Comparison of ENCODE assay signal across 1 cellular context in genomic region chr17:42618442-42619150, GRCh38.
A peak's percentile ranks its signal among the peaks of the same experiment; 100 is the strongest.
TF ChIP-seq lines count a peak whose summit lies in the region.

No MANE protein-coding gene starts in this region.

TF ChIP-seq in GM12878, 131 proteins besides CTCF, POLR2A, EP300 and RAD21 (continued from another document and continues in another):
- no peak for TF ChIP-seq ZNF592 (IDR thresholded peaks at IDR 0.05)
- TF ChIP-seq, protein P1, sequence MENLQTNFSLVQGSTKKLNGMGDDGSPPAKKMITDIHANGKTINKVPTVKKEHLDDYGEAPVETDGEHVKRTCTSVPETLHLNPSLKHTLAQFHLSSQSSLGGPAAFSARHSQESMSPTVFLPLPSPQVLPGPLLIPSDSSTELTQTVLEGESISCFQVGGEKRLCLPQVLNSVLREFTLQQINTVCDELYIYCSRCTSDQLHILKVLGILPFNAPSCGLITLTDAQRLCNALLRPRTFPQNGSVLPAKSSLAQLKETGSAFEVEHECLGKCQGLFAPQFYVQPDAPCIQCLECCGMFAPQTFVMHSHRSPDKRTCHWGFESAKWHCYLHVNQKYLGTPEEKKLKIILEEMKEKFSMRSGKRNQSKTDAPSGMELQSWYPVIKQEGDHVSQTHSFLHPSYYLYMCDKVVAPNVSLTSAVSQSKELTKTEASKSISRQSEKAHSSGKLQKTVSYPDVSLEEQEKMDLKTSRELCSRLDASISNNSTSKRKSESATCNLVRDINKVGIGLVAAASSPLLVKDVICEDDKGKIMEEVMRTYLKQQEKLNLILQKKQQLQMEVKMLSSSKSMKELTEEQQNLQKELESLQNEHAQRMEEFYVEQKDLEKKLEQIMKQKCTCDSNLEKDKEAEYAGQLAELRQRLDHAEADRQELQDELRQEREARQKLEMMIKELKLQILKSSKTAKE (IDR thresholded peaks at IDR 0.05; ENCODE audit: low read depth, poor library complexity, severe bottlenecking): peak; percentile 95
- TF ChIP-seq ASH2L (IDR thresholded peaks at IDR 0.05; ENCODE audit: borderline replicate concordance, low read depth): peak; percentile 92; the same call in 1 of the 2 replicates
- TF ChIP-seq CHD4 (IDR thresholded peaks at IDR 0.05): no peak
- peak; percentile 94 for TF ChIP-seq MEF2B (IDR thresholded peaks at IDR 0.05; ENCODE audit: partially characterized antibody, poor library complexity, severe bottlenecking)
- peak; percentile 54 for TF ChIP-seq SP1 (IDR thresholded peaks at IDR 0.05; ENCODE audit: low read depth, low read length)
- 0 out of 2 replicates have a peak, but pooled peaks have one; percentile 12 for TF ChIP-seq CBX5 (IDR thresholded peaks at IDR 0.05; ENCODE audit: low read depth)
- no peak for TF ChIP-seq MYC (IDR thresholded peaks at IDR 0.05; ENCODE audit: insufficient read depth, insufficient read length, insufficient replicate concordance, low read length, severe bottlenecking)
- 0 out of 2 replicates have a peak, but pooled peaks have one; percentile 45 for TF ChIP-seq JUNB (IDR thresholded peaks at IDR 0.05)
- no peak for TF ChIP-seq KAT2A (conservative IDR thresholded peaks at IDR 0.05; ENCODE audit: control insufficient read depth, low read depth, low read length)
- TF ChIP-seq TAF1 (IDR thresholded peaks at IDR 0.05; ENCODE audit: borderline replicate concordance, low read depth, low read length): peak; percentile 29; the same call in 1 of the 2 replicates
- peak; percentile 98 for TF ChIP-seq RUNX3 (IDR thresholded peaks at IDR 0.05; ENCODE audit: low read length)
- TF ChIP-seq NR2C2 (IDR thresholded peaks at IDR 0.05; ENCODE audit: borderline replicate concordance, control insufficient read depth, insufficient read length, low read depth): no peak
- TF ChIP-seq YBX1 (IDR thresholded peaks at IDR 0.05): no peak
- TF ChIP-seq MXI1 (IDR thresholded peaks at IDR 0.05; ENCODE audit: low read depth, low read length): peak; percentile 90
- no peak for TF ChIP-seq ESRRA (IDR thresholded peaks at IDR 0.05; ENCODE audit: low read length)
- TF ChIP-seq ETV6 (conservative IDR thresholded peaks at IDR 0.05 in 1 of 2, IDR thresholded peaks at IDR 0.05 in 1 of 2; ENCODE audit: borderline replicate concordance in 1 of 2, low read depth in 1 of 2): peak in 1 of 2 experiments; percentile 74; a peak in 2 of 4 replicates
- TF ChIP-seq, protein P2, sequence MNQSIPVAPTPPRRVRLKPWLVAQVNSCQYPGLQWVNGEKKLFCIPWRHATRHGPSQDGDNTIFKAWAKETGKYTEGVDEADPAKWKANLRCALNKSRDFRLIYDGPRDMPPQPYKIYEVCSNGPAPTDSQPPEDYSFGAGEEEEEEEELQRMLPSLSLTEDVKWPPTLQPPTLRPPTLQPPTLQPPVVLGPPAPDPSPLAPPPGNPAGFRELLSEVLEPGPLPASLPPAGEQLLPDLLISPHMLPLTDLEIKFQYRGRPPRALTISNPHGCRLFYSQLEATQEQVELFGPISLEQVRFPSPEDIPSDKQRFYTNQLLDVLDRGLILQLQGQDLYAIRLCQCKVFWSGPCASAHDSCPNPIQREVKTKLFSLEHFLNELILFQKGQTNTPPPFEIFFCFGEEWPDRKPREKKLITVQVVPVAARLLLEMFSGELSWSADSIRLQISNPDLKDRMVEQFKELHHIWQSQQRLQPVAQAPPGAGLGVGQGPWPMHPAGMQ (IDR thresholded peaks at IDR 0.05; ENCODE audit: borderline replicate concordance): no peak
- no peak for TF ChIP-seq CEBPZ (IDR thresholded peaks at IDR 0.05; ENCODE audit: low read depth, low read length)
- TF ChIP-seq, protein P3, sequence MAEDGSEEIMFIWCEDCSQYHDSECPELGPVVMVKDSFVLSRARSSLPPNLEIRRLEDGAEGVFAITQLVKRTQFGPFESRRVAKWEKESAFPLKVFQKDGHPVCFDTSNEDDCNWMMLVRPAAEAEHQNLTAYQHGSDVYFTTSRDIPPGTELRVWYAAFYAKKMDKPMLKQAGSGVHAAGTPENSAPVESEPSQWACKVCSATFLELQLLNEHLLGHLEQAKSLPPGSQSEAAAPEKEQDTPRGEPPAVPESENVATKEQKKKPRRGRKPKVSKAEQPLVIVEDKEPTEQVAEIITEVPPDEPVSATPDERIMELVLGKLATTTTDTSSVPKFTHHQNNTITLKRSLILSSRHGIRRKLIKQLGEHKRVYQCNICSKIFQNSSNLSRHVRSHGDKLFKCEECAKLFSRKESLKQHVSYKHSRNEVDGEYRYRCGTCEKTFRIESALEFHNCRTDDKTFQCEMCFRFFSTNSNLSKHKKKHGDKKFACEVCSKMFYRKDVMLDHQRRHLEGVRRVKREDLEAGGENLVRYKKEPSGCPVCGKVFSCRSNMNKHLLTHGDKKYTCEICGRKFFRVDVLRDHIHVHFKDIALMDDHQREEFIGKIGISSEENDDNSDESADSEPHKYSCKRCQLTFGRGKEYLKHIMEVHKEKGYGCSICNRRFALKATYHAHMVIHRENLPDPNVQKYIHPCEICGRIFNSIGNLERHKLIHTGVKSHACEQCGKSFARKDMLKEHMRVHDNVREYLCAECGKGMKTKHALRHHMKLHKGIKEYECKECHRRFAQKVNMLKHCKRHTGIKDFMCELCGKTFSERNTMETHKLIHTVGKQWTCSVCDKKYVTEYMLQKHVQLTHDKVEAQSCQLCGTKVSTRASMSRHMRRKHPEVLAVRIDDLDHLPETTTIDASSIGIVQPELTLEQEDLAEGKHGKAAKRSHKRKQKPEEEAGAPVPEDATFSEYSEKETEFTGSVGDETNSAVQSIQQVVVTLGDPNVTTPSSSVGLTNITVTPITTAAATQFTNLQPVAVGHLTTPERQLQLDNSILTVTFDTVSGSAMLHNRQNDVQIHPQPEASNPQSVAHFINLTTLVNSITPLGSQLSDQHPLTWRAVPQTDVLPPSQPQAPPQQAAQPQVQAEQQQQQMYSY (CRISPR knock-in tag; IDR thresholded peaks at IDR 0.05): no peak
- no peak for TF ChIP-seq HDGF (IDR thresholded peaks at IDR 0.05)
- TF ChIP-seq CEBPB (IDR thresholded peaks at IDR 0.05; ENCODE audit: borderline replicate concordance in 1 of 2, low read depth in 2 of 2, low read length in 2 of 2): no peak
- TF ChIP-seq PKNOX1 (IDR thresholded peaks at IDR 0.05): no peak
- TF ChIP-seq IKZF2 (IDR thresholded peaks at IDR 0.05): peak; percentile 99
- TF ChIP-seq, protein P4, sequence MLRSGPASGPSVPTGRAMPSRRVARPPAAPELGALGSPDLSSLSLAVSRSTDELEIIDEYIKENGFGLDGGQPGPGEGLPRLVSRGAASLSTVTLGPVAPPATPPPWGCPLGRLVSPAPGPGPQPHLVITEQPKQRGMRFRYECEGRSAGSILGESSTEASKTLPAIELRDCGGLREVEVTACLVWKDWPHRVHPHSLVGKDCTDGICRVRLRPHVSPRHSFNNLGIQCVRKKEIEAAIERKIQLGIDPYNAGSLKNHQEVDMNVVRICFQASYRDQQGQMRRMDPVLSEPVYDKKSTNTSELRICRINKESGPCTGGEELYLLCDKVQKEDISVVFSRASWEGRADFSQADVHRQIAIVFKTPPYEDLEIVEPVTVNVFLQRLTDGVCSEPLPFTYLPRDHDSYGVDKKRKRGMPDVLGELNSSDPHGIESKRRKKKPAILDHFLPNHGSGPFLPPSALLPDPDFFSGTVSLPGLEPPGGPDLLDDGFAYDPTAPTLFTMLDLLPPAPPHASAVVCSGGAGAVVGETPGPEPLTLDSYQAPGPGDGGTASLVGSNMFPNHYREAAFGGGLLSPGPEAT (IDR thresholded peaks at IDR 0.05; ENCODE audit: low read depth): peak; percentile 97
- peak; percentile 93 for TF ChIP-seq NBN (IDR thresholded peaks at IDR 0.05)
- TF ChIP-seq SREBF2 (IDR thresholded peaks at IDR 0.05; ENCODE audit: low read length): no peak
- TF ChIP-seq NKRF (conservative IDR thresholded peaks at IDR 0.05): peak; percentile 45; the same call in 1 of the 2 replicates
- no peak for TF ChIP-seq REST (IDR thresholded peaks at IDR 0.05; ENCODE audit: low read depth, low read length)
